In the genomic region with DNA sequence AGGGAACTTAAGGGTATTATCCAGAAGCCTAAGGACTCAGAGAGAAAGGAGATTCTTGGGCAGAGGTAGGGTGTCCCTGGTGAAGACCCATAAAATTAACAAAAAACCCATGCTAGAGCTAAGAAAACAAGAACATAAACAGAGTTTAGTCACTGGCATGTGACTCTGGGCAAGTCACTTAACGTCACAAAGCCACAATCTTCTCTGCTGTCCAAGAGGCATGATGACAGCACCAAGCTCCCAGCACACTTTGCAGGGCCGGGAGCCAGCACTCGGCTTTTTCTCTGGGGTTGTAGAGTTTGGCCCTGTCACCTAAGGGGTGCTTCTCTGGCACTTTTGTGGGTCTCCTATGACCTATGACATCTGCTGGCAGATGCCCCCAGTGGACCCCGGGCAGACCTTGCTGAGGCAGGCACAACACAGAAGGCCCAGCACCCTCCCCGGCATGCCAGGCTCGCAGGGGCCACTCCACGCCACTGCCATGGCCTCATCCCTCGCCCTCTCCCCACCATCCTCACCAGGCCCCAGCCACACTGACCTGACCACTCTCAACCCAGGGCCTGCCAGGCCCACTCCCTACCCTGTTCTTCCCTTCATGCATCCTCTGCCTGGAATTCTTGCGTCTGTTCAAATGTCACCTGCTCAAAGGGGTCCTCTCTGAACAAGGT, we compare ENCODE assay signal across 10 cellular contexts.
"Had no signal": no experiment of that assay in that cellular context is flagged by ENCODE, and none has a peak within 500 bp of the region (broad histone marks: within the 10 kb centered on the region; RNA-seq: fewer than 3 reads in every experiment).

No MANE protein-coding gene starts in this region.

- ATAC-seq: natural killer cell, psoas muscle had no signal

- DNase-seq: activated B cell treated with CpG ODN at 0.5 μM for 24 hours; activated CD4-positive, alpha-beta T cell treated with anti-CD3 and anti-CD28 coated beads, Interleukin-2, amount 50 U/mL, for 1 hour; activated effector memory CD4-positive, alpha-beta T cell treated with Interleukin-2 at 50 U/mL for 16 hours; anterior cingulate cortex; foreskin melanocyte; head of caudate nucleus; natural killer cell; occipital lobe; psoas muscle; stimulated activated CD4-positive, alpha-beta T cell treated with anti-CD3 and anti-CD28 coated beads, Interleukin-2, amount 100 ng/mL, for 48 hours had no signal
